Comparison of ENCODE assay signal across 28 cellular contexts in genomic region chr4:64588507-64588906, GRCh38.
"Had no signal": no experiment of that assay in that cellular context is flagged by ENCODE, and none has a peak within 500 bp of the region (broad histone marks: within the 10 kb centered on the region; RNA-seq: fewer than 3 reads in every experiment).

No MANE protein-coding gene starts in this region.

- H3K27me3 ChIP-seq: colonic mucosa, dorsolateral prefrontal cortex, esophagus muscularis mucosa, esophagus squamous epithelium, foreskin keratinocyte, gastrocnemius medialis, gastroesophageal sphincter, heart left ventricle, heart right ventricle had no signal

- H3K4me1 ChIP-seq: colonic mucosa, esophagus muscularis mucosa, esophagus squamous epithelium, foreskin keratinocyte, gastrocnemius medialis, gastroesophageal sphincter, heart left ventricle, heart right ventricle had no signal

- H3K9me3 ChIP-seq: colonic mucosa, esophagus squamous epithelium, gastrocnemius medialis had no signal

- H3K4me3 ChIP-seq: colonic mucosa, coronary artery, dorsolateral prefrontal cortex, esophagus muscularis mucosa, esophagus squamous epithelium, gastrocnemius medialis, gastroesophageal sphincter, heart left ventricle, heart right ventricle had no signal

- H3K27ac ChIP-seq: colonic mucosa, coronary artery, dorsolateral prefrontal cortex, epithelial cell of prostate, esophagus muscularis mucosa, esophagus squamous epithelium, foreskin keratinocyte, gastrocnemius medialis, gastroesophageal sphincter, heart left ventricle, heart right ventricle had no signal

- FAIRE-seq: colon, endometrium, endothelial cell of umbilical vein, frontal cortex had no signal

- DNase-seq: colonic mucosa; cortex of kidney; dermis blood vessel endothelial cell; dorsolateral prefrontal cortex; effector CD4-positive, alpha-beta T cell; effector CD8-positive, alpha-beta T cell; effector memory CD4-positive, alpha-beta T cell; effector memory CD8-positive, alpha-beta T cell; endodermal cell; erythroblast; esophagus squamous epithelium; foreskin fibroblast; foreskin keratinocyte; foreskin melanocyte; gastrocnemius medialis; glutamatergic neuron; head of caudate nucleus; heart left ventricle; heart right ventricle had no signal

- H3K36me3 ChIP-seq: colonic mucosa, esophagus muscularis mucosa, esophagus squamous epithelium, gastrocnemius medialis, gastroesophageal sphincter, heart left ventricle, heart right ventricle had no signal

- ATAC-seq: effector memory CD8-positive, alpha-beta T cell; esophagus mucosa; foreskin keratinocyte; gastrocnemius medialis; gastroesophageal sphincter; heart left ventricle; heart right ventricle had no signal
